In the genomic region with DNA sequence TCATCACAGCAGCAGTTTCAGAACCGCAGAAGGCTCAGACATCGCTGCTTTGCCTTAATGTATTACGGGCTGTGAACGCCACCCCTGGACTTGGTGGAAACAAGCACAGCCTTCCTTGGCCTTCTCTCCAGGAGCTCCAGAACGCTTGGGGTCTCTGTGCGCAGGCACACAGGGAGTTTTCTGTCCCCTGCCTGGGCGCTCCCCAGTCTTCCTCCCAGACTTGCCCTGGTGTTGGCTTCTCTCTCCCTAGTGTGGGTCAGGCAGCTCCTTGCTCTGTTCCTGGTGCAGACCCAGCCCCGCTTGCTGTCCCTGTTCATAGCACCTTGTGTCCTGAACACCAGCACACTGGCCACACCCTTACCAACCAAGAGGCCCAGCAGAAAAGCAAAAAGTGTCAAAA, we compare ENCODE assay signal across 29 cellular contexts.
A peak's percentile ranks its signal among the peaks of the same experiment; 100 is the strongest.
DNase-seq lines count a peak whose midpoint lies in the region; ATAC-seq and TF ChIP-seq lines count a peak whose summit lies in the region.
"Had no signal": no experiment of that assay in that cellular context is flagged by ENCODE, and none has a peak within 500 bp of the region (broad histone marks: within the 10 kb centered on the region; RNA-seq: fewer than 3 reads in every experiment).

No MANE protein-coding gene starts in this region.

- H3K4me1 Mint-ChIP-seq in activated T-cell treated with anti-CD3 and anti-CD28 coated beads, Interleukin-2, amount 50 U/mL, for 24 hours (ENCODE audit: low read depth), result peaks cover 30% of the 10 kb centered on the region
- H3K4me1 Mint-ChIP-seq in activated T-cell treated with anti-CD3 and anti-CD28 coated beads, Interleukin-2, amount 50 U/mL, for 4 hours (ENCODE audit: low read depth), result peaks cover 4% of the 10 kb centered on the region
- H3K4me1 Mint-ChIP-seq in glutamatergic neuron (ENCODE audit: low read depth, unreplicated experiment), result peaks cover 2% of the 10 kb centered on the region

- H3K9me3 Mint-ChIP-seq in activated T-cell treated with anti-CD3 and anti-CD28 coated beads, Interleukin-2, amount 50 U/mL, for 24 hours, result no peaks in the 10 kb centered on the region
- no peaks in the 10 kb centered on the region for H3K9me3 Mint-ChIP-seq in activated T-cell treated with anti-CD3 and anti-CD28 coated beads, Interleukin-2, amount 50 U/mL, for 4 hours
- H3K9me3 Mint-ChIP-seq in glutamatergic neuron (ENCODE audit: unreplicated experiment), result peaks cover 3% of the 10 kb centered on the region
- H3K9me3 Mint-ChIP-seq: CD4-positive, CD25-positive, alpha-beta regulatory T cell; HFFc6 had no signal

- H3K27ac Mint-ChIP-seq in activated T-cell treated with anti-CD3 and anti-CD28 coated beads, Interleukin-2, amount 50 U/mL, for 24 hours, result peak overlapping the region; percentile 62
- peak overlapping the region; percentile 38 for H3K27ac Mint-ChIP-seq in glutamatergic neuron (ENCODE audit: unreplicated experiment)
- H3K27ac Mint-ChIP-seq: B cell, HFFc6 had no signal

- no peak for TF ChIP-seq CTCF in glutamatergic neuron (IDR thresholded peaks at IDR 0.05; ENCODE audit: partially characterized antibody, unreplicated experiment)

- H3K27me3 Mint-ChIP-seq in activated T-cell treated with anti-CD3 and anti-CD28 coated beads, Interleukin-2, amount 50 U/mL, for 24 hours, result no peaks in the 10 kb centered on the region
- no peaks in the 10 kb centered on the region for H3K27me3 Mint-ChIP-seq in activated T-cell treated with anti-CD3 and anti-CD28 coated beads, Interleukin-2, amount 50 U/mL, for 4 hours (ENCODE audit: low read depth)
- H3K27me3 Mint-ChIP-seq in glutamatergic neuron (ENCODE audit: unreplicated experiment), result peaks cover 15% of the 10 kb centered on the region
- H3K27me3 Mint-ChIP-seq: B cell; CD4-positive, CD25-positive, alpha-beta regulatory T cell had no signal

- H3K4me3 Mint-ChIP-seq in activated T-cell treated with anti-CD3 and anti-CD28 coated beads, Interleukin-2, amount 50 U/mL, for 24 hours, result no peak overlapping the region
- no peak overlapping the region for H3K4me3 Mint-ChIP-seq in activated T-cell treated with anti-CD3 and anti-CD28 coated beads, Interleukin-2, amount 50 U/mL, for 4 hours
- H3K4me3 Mint-ChIP-seq in glutamatergic neuron (ENCODE audit: unreplicated experiment), result no peak overlapping the region
- H3K4me3 Mint-ChIP-seq: B cell, HFFc6 had no signal

- H3K36me3 Mint-ChIP-seq in activated T-cell treated with anti-CD3 and anti-CD28 coated beads, Interleukin-2, amount 50 U/mL, for 24 hours (ENCODE audit: low read depth), result peaks cover 40% of the 10 kb centered on the region
- peaks cover 17% of the 10 kb centered on the region for H3K36me3 Mint-ChIP-seq in activated T-cell treated with anti-CD3 and anti-CD28 coated beads, Interleukin-2, amount 50 U/mL, for 4 hours (ENCODE audit: insufficient read depth)
- no peaks in the 10 kb centered on the region for H3K36me3 Mint-ChIP-seq in glutamatergic neuron (ENCODE audit: unreplicated experiment)

- no peak for DNase-seq in activated T-cell treated with anti-CD3 and anti-CD28 coated beads, Interleukin-2, amount 50 U/mL, for 24 hours
- no peak for DNase-seq in activated T-cell treated with anti-CD3 and anti-CD28 coated beads, Interleukin-2, amount 50 U/mL, for 4 hours
- no peak for DNase-seq in caudate nucleus (lab: John Stamatoyannopoulos, UW)
- DNase-seq in glutamatergic neuron, result no peak
- DNase-seq in stimulated activated CD4-positive, alpha-beta T cell treated with anti-CD3 and anti-CD28 coated beads, Interleukin-4, amount 100 ng/mL, for 4 hours, result no peak
- DNase-seq in HuH-7.5 (ENCODE audit: low spot score), result no peak
- no peak for DNase-seq in G401 (ENCODE audit: low spot score)
- DNase-seq: CD4-positive, CD25-positive, alpha-beta regulatory T cell; DMS53; GDM1; GM23248; HFFc6; IMR-90; KG1; MG63; NCI-H1105 treated with DMSO at 0.1 percent for 48 hours; NCI-H146; NCI-H2029; NCI-H446; NCI-H524 treated with DMSO at 0.1 percent for 48 hours; NCI-H774; NK-92 treated with Interleukin-12 subunit alpha and Interleukin-12 subunit beta, amount 100 ng/mL, for 24 hours; PC-9; SJCRH30 had no signal

- H3K27ac ChIP-seq in caudate nucleus (ENCODE audit: low read depth, low read length), result peak overlapping the region; percentile 93
- H3K27ac ChIP-seq in temporal lobe (ENCODE audit: low read depth, low read length), result peak overlapping the region; percentile 94
- H3K27ac ChIP-seq: 22Rv1, GM23248, PC-9, SJCRH30 had no signal

- in situ Hi-C loops in G401 (cut with HindIII; ENCODE audit: low sequenced_read_pairs), result no loop called here

- no peak for ATAC-seq in activated T-cell treated with anti-CD3 and anti-CD28 coated beads, Interleukin-2, amount 50 U/mL, for 4 hours
- ATAC-seq: Right ventricle myocardium inferior, SK-N-SH treated with all-trans-retinoic acid at 6 μM for 48 hours had no signal
